Comparison of ENCODE assay signal across 24 cellular contexts in the genomic region with DNA sequence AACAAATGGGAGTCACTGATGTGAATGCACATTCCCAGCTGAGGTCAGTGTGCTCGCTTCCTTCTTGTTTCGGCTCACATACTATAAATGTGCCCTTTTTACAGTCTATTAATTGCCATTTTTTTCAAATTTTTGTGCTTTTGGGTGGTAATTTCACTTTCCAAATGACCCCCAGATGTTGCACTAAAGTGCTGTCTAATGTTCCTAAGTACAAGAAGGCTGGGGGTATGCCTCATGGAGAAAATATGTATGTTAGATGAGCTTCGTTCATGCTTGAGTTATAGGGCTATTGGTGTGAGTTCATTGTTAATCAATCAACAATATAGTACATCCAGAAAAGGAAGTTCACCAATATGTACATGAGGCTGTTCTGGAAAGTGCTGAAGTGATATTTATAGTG.
"Had no signal": no experiment of that assay in that cellular context is flagged by ENCODE, and none has a peak within 500 bp of the region (broad histone marks: within the 10 kb centered on the region; RNA-seq: fewer than 3 reads in every experiment).

No MANE protein-coding gene starts in this region.

- H3K27ac ChIP-seq: left lung, lower lobe of right lung, ovary, skin epidermis, stomach, testis, thyroid gland, transverse colon, upper lobe of left lung, vagina had no signal

- H3K4me1 ChIP-seq: left lung, testis, thyroid gland, transverse colon, upper lobe of left lung, vagina had no signal

- H3K27me3 ChIP-seq: left lung, ovary, stomach, testis, thyroid gland, transverse colon, upper lobe of left lung, vagina had no signal

- FAIRE-seq: islet of Langerhans, kidney had no signal

- DNase-seq: hippocampal formation; kidney; left colon; left lung; lower lobe of right lung; mucosa of descending colon; naive thymus-derived CD4-positive, alpha-beta T cell; ovary; retina; right cardiac atrium; stimulated activated CD4-positive, alpha-beta T cell treated with anti-CD3 and anti-CD28 coated beads, Interleukin-12 subunit alpha, Interleukin-12 subunit beta, amount 100 ng/mL, for 4 hours; stimulated activated CD4-positive, alpha-beta T cell treated with anti-CD3 and anti-CD28 coated beads, Interleukin-15, amount 100 ng/mL, for 24 hours; stimulated activated CD4-positive, alpha-beta T cell treated with anti-CD3 and anti-CD28 coated beads, Interleukin-2, amount 100 ng/mL, for 24 hours; stimulated activated CD4-positive, alpha-beta T cell treated with anti-CD3 and anti-CD28 coated beads, Interleukin-4, amount 100 ng/mL, for 1 hour; stimulated activated naive B cell treated with anti-CD40 and anti-IgM and Interleukin-4, amounts not matched to agents 10 μg/mL and 1 μg/mL and 100 μg/mL, for 72 hours; stimulated activated naive CD8-positive, alpha-beta T cell treated with anti-CD3 and anti-CD28 coated beads, Interleukin-15, Interleukin-2, amounts not matched to agents 100 U/mL and 50 U/mL, for 24 hours; stomach; testis; thyroid gland; transverse colon; upper lobe of left lung had no signal

- H3K9me3 ChIP-seq: ovary, testis, thyroid gland, vagina had no signal

- H3K36me3 ChIP-seq: ovary had no signal

- H3K4me3 ChIP-seq: left lung, lower lobe of right lung, mucosa of descending colon, ovary, skin epidermis, stomach, testis, thyroid gland, transverse colon, upper lobe of left lung, vagina had no signal
